ENCODE assay signal across 1 cellular context in genomic region chr2:222837643-222838056, GRCh38.
TF ChIP-seq lines count a peak whose summit lies in the region.

No MANE protein-coding gene starts in this region.

TF ChIP-seq in IMR-90, 13 proteins besides CTCF, POLR2A, EP300 and RAD21 (continued from another document):
- no peak for TF ChIP-seq CHD1 (IDR thresholded peaks at IDR 0.05; ENCODE audit: low read depth, low read length)
- TF ChIP-seq CEBPB (IDR thresholded peaks at IDR 0.05; ENCODE audit: low read depth, low read length) = no peak
- TF ChIP-seq RCOR1 (IDR thresholded peaks at IDR 0.05; ENCODE audit: insufficient replicate concordance, low read length) = no peak
- TF ChIP-seq USF2 (IDR thresholded peaks at IDR 0.05; ENCODE audit: low read depth, low read length) = no peak
- TF ChIP-seq ELK1 (IDR thresholded peaks at IDR 0.05; ENCODE audit: borderline replicate concordance, low read depth, low read length) = no peak
- TF ChIP-seq SMC3 (IDR thresholded peaks at IDR 0.05; ENCODE audit: low read depth, low read length) = no peak
- TF ChIP-seq RFX5 (IDR thresholded peaks at IDR 0.05; ENCODE audit: low read depth, low read length) = no peak
- TF ChIP-seq MAFK (IDR thresholded peaks at IDR 0.05; ENCODE audit: low read depth, low read length) = no peak
- TF ChIP-seq NFE2L2 (IDR thresholded peaks at IDR 0.05; ENCODE audit: low read depth, low read length) = no peak
